8 cellular contexts compared by ENCODE assay signal in the genomic region with DNA sequence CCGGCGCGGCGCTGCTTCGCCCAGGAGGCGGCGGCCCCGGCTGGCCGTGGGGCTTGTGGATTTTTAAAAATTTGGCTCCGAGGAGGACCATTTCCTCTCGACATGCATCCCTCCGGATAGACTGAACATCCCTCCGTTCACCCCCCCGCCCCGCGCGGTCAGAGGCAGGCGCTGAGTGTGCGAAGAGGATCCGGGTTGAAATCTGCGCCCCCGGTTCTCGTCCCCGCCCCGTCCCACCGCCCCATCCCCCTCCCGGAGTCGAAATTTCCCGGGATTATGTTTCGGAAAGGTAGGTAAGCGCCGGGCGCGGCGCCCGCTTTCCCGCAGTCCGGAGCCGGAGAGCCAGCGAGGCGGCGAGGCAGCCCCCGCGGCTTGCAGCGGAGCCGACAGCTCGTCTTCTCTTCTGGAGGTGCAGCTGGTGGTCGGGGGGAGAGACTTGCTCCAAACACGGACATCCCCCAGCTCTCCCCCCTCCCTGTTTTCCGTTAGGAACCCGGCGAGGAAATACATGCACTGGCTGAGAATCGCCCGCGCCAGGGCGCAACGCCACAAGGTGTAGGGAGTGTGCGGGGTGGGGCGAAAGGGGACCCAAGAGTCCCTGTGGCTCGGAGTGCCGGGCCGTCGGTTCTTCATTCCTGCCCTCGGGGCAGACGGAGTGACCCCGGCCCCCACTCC. TPM values are rescaled to one million over a fixed set of nuclear protein-coding genes. Genes with fewer than 3 reads are reported as not detected.
DNase-seq lines count a peak whose midpoint lies in the region; ATAC-seq lines count a peak whose summit lies in the region.

PRKCE (plus strand) TSS at position 261 of the 675 bp plus-strand sequence.

- peak within 1 kb of the TSS; percentile 79 for H3K27ac ChIP-seq in naive thymus-derived CD4-positive, alpha-beta T cell (ENCODE audit: low read depth, low read length)
- peak within 1 kb of the TSS; percentile 100 for H3K27ac ChIP-seq in subcutaneous abdominal adipose tissue (ENCODE audit: low read depth, low read length)

- no peaks in the 10 kb centered on the region for H3K9me3 Mint-ChIP-seq in activated T-helper 17 cell treated with anti-CD3 and anti-CD28 coated beads, Interleukin-2, amount 50 U/mL, for 72 hours
- peaks cover 0 to 7% (median 0%) of the 10 kb centered on the region in 11 donors for H3K9me3 Mint-ChIP-seq in naive thymus-derived CD4-positive, alpha-beta T cell

- peaks cover 17% of the 10 kb centered on the region for H3K4me1 Mint-ChIP-seq in activated T-helper 17 cell treated with anti-CD3 and anti-CD28 coated beads, Interleukin-2, amount 50 U/mL, for 72 hours
- H3K4me1 Mint-ChIP-seq in naive thymus-derived CD4-positive, alpha-beta T cell: peaks cover 20 to 41% (median 34%) of the 10 kb centered on the region in 7 donors

- peak within 1 kb of the TSS; percentile 95 for H3K4me3 ChIP-seq in naive thymus-derived CD4-positive, alpha-beta T cell (ENCODE audit: low read length)
- H3K4me3 ChIP-seq in subcutaneous abdominal adipose tissue (ENCODE audit: low read depth in 1 of 5, low read length in 5 of 5): peak within 1 kb of the TSS; percentile 79 to 91 (median 86)

- H3K27ac Mint-ChIP-seq in activated T-helper 17 cell treated with anti-CD3 and anti-CD28 coated beads, Interleukin-2, amount 50 U/mL, for 72 hours: peak within 1 kb of the TSS; percentile 89
- peak within 1 kb of the TSS; percentile 90 to 99 (median 95) for H3K27ac Mint-ChIP-seq in naive thymus-derived CD4-positive, alpha-beta T cell

- peak; percentile 30 for ATAC-seq in GM18517 (IDR thresholded peaks at IDR 0.05; ENCODE audit: unreplicated experiment)
- peak; percentile 11 for ATAC-seq in HG02588 (IDR thresholded peaks at IDR 0.05; ENCODE audit: unreplicated experiment)
- peak; percentile 28 for ATAC-seq in activated T-helper 17 cell treated with anti-CD3 and anti-CD28 coated beads, Interleukin-2, amount 50 U/mL, for 72 hours (replicated peaks)
- ATAC-seq in naive thymus-derived CD4-positive, alpha-beta T cell: peak; percentile 12

- DNase-seq in NCI-H226 (peak; percentile 45), fibroblast of peridontal ligament (ENCODE audit: extremely low read depth) (peak; percentile 48), NCI-H2029 (lab: John Stamatoyannopoulos, UW) (no peak)
- DNase-seq in naive thymus-derived CD4-positive, alpha-beta T cell: peak in 5 of 9 donors; percentile 17 to 54 (median 37)

- intact Hi-C loops in naive thymus-derived CD4-positive, alpha-beta T cell (cut with micrococcal nuclease): loop anchor here (1.0 to 10.0 kb wide), 16 partner anchors 8 to 1751 kb away; partner anchors contain the start of genes CAMKMT (in 2 of the 2), PPM1B (in 2 of the 2), PREPL (in 2 of the 2) and SRBD1 (in 2 of the 2)

- H3K9ac ChIP-seq in subcutaneous abdominal adipose tissue (ENCODE audit: low read length in 5 of 5): peak within 1 kb of the TSS; percentile 81 to 99 (median 93)

- peaks cover 18% of the 10 kb centered on the region for H3K36me3 Mint-ChIP-seq in activated T-helper 17 cell treated with anti-CD3 and anti-CD28 coated beads, Interleukin-2, amount 50 U/mL, for 72 hours (ENCODE audit: low read depth)
- peaks cover 0 to 6% (median 0%) of the 10 kb centered on the region in 5 donors for H3K36me3 Mint-ChIP-seq in naive thymus-derived CD4-positive, alpha-beta T cell

- H3K27me3 ChIP-seq in naive thymus-derived CD4-positive, alpha-beta T cell (ENCODE audit: control insufficient read depth in 2 of 2, insufficient read depth in 2 of 2, low read length in 2 of 2): peaks cover 0 to 3% of the 10 kb centered on the region in 2 donors
- no peaks in the 10 kb centered on the region for H3K27me3 ChIP-seq in subcutaneous abdominal adipose tissue (ENCODE audit: control insufficient read depth in 5 of 5, insufficient read depth in 4 of 5, low read length in 5 of 5)

- no peaks in the 10 kb centered on the region for H3K9me3 ChIP-seq in naive thymus-derived CD4-positive, alpha-beta T cell (ENCODE audit: control insufficient read depth in 2 of 3, low read length in 3 of 3)
- H3K9me3 ChIP-seq in subcutaneous abdominal adipose tissue (ENCODE audit: control insufficient read depth in 5 of 5, low read length in 5 of 5): no peaks in the 10 kb centered on the region

- H3K4me3 Mint-ChIP-seq in activated T-helper 17 cell treated with anti-CD3 and anti-CD28 coated beads, Interleukin-2, amount 50 U/mL, for 72 hours: peak within 1 kb of the TSS; percentile 86
- peak within 1 kb of the TSS; percentile 83 to 100 (median 95) for H3K4me3 Mint-ChIP-seq in naive thymus-derived CD4-positive, alpha-beta T cell

- CTCF ChIA-PET in naive thymus-derived CD4-positive, alpha-beta T cell (lab: Charles Lee): no interaction called here

- no peaks in the 10 kb centered on the region for H3K27me3 Mint-ChIP-seq in activated T-helper 17 cell treated with anti-CD3 and anti-CD28 coated beads, Interleukin-2, amount 50 U/mL, for 72 hours
- H3K27me3 Mint-ChIP-seq in naive thymus-derived CD4-positive, alpha-beta T cell: peaks cover 0 to 25% (median 0%) of the 10 kb centered on the region in 5 donors

- POLR2A ChIA-PET in naive thymus-derived CD4-positive, alpha-beta T cell (lab: Charles Lee): interaction anchor here (0.6 to 1.9 kb wide), 3 partner anchors 8 to 127 kb away, joined by 3 to 7 read pairs (median 4); no protein-coding TSS in a partner anchor

- peaks cover 10 to 11% of the 10 kb centered on the region in 2 donors for H3K4me1 ChIP-seq in naive thymus-derived CD4-positive, alpha-beta T cell (ENCODE audit: control insufficient read depth in 2 of 2, insufficient read depth in 2 of 2, low read length in 2 of 2)
- peaks cover 3 to 54% (median 38%) of the 10 kb centered on the region in 5 donors for H3K4me1 ChIP-seq in subcutaneous abdominal adipose tissue (ENCODE audit: control insufficient read depth in 5 of 5, insufficient read depth in 5 of 5, low read length in 5 of 5)

- peaks cover 0 to 12% (median 0%) of the 10 kb centered on the region in 3 experiments for H3K36me3 ChIP-seq in naive thymus-derived CD4-positive, alpha-beta T cell (ENCODE audit: control insufficient read depth in 2 of 3, insufficient read depth in 3 of 3, low read length in 3 of 3)
- H3K36me3 ChIP-seq in subcutaneous abdominal adipose tissue (ENCODE audit: control insufficient read depth in 5 of 5, insufficient read depth in 5 of 5, low read length in 5 of 5): no peaks in the 10 kb centered on the region

RNA-seq across cellular contexts. Expression of gene PRKCE, which starts in this region (rescaled TPM):
- 10 to 100 TPM; 15.9 to 16.6 TPM for total RNA-seq in activated T-helper 17 cell treated with anti-CD3 and anti-CD28 coated beads, Interleukin-2, amount 50 U/mL, for 72 hours
- 10 to 100 TPM; 18.5 to 37.9 (median 20.4) TPM for total RNA-seq in naive thymus-derived CD4-positive, alpha-beta T cell
- 1 to 10 TPM; 1.4 to 2.3 TPM for polyA plus RNA-seq in naive thymus-derived CD4-positive, alpha-beta T cell
